Comparison of ENCODE assay signal across 8 cellular contexts in the genomic region with DNA sequence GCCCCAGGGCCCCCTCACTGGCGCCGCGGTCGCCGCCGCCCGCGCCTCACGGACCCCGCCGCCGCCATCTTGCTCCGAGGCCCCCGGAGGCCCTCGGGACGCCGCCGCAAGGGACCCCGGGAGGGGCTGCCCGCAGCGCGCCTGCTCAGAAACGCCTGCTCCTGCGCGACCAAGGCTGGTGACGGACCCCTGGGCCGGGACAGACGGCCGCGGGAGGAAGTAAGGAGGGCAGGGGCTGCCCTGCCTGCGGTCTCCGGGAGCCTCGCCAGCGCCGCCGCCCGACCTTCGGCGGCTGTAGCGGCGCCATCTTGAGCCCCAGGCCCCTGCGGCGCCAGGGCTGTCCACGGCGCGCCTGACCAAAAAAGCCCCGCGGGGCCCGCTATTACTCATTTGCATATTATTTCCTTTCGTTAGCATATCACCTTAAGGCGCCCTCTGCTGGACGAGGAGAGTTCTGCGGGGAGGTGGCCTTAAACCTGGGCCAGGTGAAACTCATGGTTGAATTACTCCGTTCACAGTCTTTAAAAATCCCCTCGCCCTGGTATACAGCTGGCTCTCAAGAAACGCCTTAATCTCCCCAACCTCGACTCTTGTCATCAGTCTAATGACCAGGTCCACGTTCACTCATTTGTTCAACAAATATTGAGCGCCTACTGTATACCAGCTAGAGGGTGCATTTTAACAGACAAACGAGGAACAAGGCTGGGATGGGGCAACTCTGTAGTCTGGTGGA. TPM values are rescaled to one million over a fixed set of nuclear protein-coding genes. Genes with fewer than 3 reads are reported as not detected.
DNase-seq lines count a peak whose midpoint lies in the region; ATAC-seq and TF ChIP-seq lines count a peak whose summit lies in the region.

A gene with protein sequence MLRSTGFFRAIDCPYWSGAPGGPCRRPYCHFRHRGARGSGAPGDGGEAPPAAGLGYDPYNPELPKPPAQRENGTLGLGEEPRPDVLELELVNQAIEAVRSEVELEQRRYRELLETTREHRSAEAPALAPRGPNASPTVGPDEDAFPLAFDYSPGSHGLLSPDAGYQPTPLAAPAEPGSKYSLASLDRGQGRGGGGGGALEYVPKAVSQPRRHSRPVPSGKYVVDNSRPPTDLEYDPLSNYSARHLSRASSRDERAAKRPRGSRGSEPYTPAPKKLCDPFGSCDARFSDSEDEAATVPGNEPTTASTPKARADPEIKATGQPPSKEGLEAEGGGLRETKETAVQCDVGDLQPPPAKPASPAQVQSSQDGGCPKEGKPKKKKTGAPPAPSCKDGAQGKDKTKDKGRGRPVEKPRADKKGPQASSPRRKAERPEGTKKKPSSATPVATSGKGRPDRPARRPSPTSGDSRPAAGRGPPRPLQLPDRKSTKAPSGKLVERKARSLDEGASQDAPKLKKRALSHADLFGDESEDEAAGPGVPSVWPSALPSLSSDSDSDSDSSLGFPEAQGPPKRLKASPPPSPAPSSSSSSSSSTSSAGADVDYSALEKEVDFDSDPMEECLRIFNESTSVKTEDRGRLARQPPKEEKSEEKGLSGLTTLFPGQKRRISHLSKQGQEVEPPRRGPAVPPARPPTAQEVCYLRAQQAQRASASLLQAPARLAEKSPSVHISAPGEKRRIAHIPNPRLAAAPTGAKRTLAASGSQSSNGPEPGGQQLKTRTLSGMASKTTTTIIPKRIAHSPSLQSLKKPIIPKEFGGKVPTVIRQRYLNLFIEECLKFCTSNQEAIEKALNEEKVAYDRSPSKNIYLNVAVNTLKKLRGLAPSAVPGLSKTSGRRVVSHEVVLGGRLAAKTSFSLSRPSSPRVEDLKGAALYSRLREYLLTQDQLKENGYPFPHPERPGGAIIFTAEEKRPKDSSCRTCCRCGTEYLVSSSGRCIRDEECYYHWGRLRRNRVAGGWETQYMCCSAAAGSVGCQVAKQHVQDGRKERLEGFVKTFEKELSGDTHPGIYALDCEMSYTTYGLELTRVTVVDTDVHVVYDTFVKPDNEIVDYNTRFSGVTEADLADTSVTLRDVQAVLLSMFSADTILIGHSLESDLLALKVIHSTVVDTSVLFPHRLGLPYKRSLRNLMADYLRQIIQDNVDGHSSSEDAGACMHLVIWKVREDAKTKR (minus strand): TSS at position 85 of the 733 bp plus-strand sequence. CDS start 125 bp downstream, outside the sequence.

- H3K4ac ChIP-seq in trophoblast cell (ENCODE audit: low read depth, low read length) = peak within 1 kb of the TSS; percentile 97

- intact Hi-C loops in transverse colon (cut with DNase I; ENCODE audit: low total_unique reads) = no loop called here

- H3K9me3 ChIP-seq in SU-DHL-6 (ENCODE audit: insufficient read depth, low read length) = no peaks in the 10 kb centered on the region
- H3K9me3 ChIP-seq in cardiac muscle cell (ENCODE audit: low read depth) = no peaks in the 10 kb centered on the region
- peaks cover 9% of the 10 kb centered on the region for H3K9me3 ChIP-seq in trophoblast cell (ENCODE audit: insufficient read depth, low read depth, low read length)
- H3K9me3 ChIP-seq in transverse colon = no peaks in the 10 kb centered on the region

- H3F3A ChIP-seq in SU-DHL-6 (ENCODE audit: insufficient read depth) = peaks cover 13% of the 10 kb centered on the region

- no peak for TF ChIP-seq EP300 in transverse colon (IDR thresholded peaks at IDR 0.05; ENCODE audit: low read depth)

- H3K27ac Mint-ChIP-seq in activated naive CD8-positive, alpha-beta T cell treated with anti-CD3 and anti-CD28 coated beads, Interleukin-2, amount 10 ng/mL, durations not matched to agents 7 days and 5 days = peak within 1 kb of the TSS; percentile 93

- TF ChIP-seq POLR2A in transverse colon (IDR thresholded peaks at IDR 0.05) = peak; percentile 48

- peak within 1 kb of the TSS; percentile 15 for H2BK12ac ChIP-seq in trophoblast cell (ENCODE audit: low read length)

- H3K9me3 Mint-ChIP-seq in activated naive CD8-positive, alpha-beta T cell treated with anti-CD3 and anti-CD28 coated beads, Interleukin-2, amount 10 ng/mL, durations not matched to agents 7 days and 5 days = no peaks in the 10 kb centered on the region

- in situ Hi-C loops in transverse colon (cut with MboI; ENCODE audit: low pct_ligation_motif_present in 1 of 4, low pct_unique_long_range_greater_than_20kb in 1 of 4, low sequenced_read_pairs in 3 of 4) = no loop called here

- peak within 1 kb of the TSS; percentile 99 for H2BK5ac ChIP-seq in trophoblast cell (ENCODE audit: low read depth, low read length, poor library complexity)

- POLR2A ChIA-PET in activated naive CD8-positive, alpha-beta T cell treated with anti-CD3 and anti-CD28 coated beads, Interleukin-2, amount 10 ng/mL, durations not matched to agents 7 days and 5 days (lab: Charles Lee) = no interaction called here

- no CpG with 5 or more reads among the region's 60 CpGs for WGBS in trophoblast cell (ENCODE audit: extremely low coverage, insufficient coverage, insufficient read length)
- 2% methylated on average over 9 to 48 of the region's 60 CpGs for WGBS in transverse colon (ENCODE audit: low coverage in 1 of 2), 2 donors

- peak within 1 kb of the TSS; percentile 99 for H4K91ac ChIP-seq in trophoblast cell (ENCODE audit: low read depth, low read length)

- peak within 1 kb of the TSS; percentile 98 for H3K18ac ChIP-seq in trophoblast cell (ENCODE audit: low read length)

- peak within 1 kb of the TSS; percentile 77 for H3K4me2 ChIP-seq in SU-DHL-6 (ENCODE audit: low read depth, low read length, poor library complexity, severe bottlenecking)
- H3K4me2 ChIP-seq in trophoblast cell (ENCODE audit: low read length) = peak within 1 kb of the TSS; percentile 74

- H3K36me3 Mint-ChIP-seq in activated naive CD8-positive, alpha-beta T cell treated with anti-CD3 and anti-CD28 coated beads, Interleukin-2, amount 10 ng/mL, durations not matched to agents 7 days and 5 days = peaks cover 3% of the 10 kb centered on the region

- H2BK120ac ChIP-seq in trophoblast cell (ENCODE audit: insufficient read depth, low read length, poor library complexity) = peak within 1 kb of the TSS; percentile 99

- H4K20me1 ChIP-seq in SU-DHL-6 (ENCODE audit: low read depth, low read length) = peaks cover 11% of the 10 kb centered on the region; the same call in 1 of the 2 replicates

- H3K4me1 ChIP-seq in cardiac muscle cell (ENCODE audit: low read depth) (peaks cover 14% of the 10 kb centered on the region), trophoblast cell (ENCODE audit: control insufficient read depth in 1 of 2, insufficient read depth in 2 of 2, low read length in 2 of 2) (peaks cover 7 to 8% of the 10 kb centered on the region in 2 experiments), transverse colon (peaks cover 28 to 67% (median 60%) of the 10 kb centered on the region in 4 donors)

- H2AFZ ChIP-seq in SU-DHL-6 (ENCODE audit: low read depth, low read length, severe bottlenecking) (peak within 1 kb of the TSS; percentile 63), trophoblast cell (ENCODE audit: insufficient read depth, low read length, poor library complexity) (peak within 1 kb of the TSS; percentile 68)

- H4K12ac ChIP-seq in trophoblast cell (ENCODE audit: low read depth, low read length) = peak within 1 kb of the TSS; percentile 97

- peak within 1 kb of the TSS; percentile 92 for H3K4me3 ChIP-seq in SU-DHL-6 (ENCODE audit: insufficient read depth, low read length, poor library complexity, severe bottlenecking)
- peak within 1 kb of the TSS; percentile 99 for H3K4me3 ChIP-seq in cardiac muscle cell
- peak within 1 kb of the TSS; percentile 96 for H3K4me3 ChIP-seq in trophoblast cell (ENCODE audit: low read depth, low read length)
- H3K4me3 ChIP-seq in transverse colon = peak within 1 kb of the TSS; percentile 95 to 99 (median 97)

- H2AK5ac ChIP-seq in trophoblast cell (ENCODE audit: low read length) = peak within 1 kb of the TSS; percentile 89

- H4K8ac ChIP-seq in trophoblast cell (ENCODE audit: low read depth, low read length) = peak within 1 kb of the TSS; percentile 98

- H3K27ac ChIP-seq in SU-DHL-6 (ENCODE audit: low read depth, low read length) = peak within 1 kb of the TSS; percentile 93
- peak within 1 kb of the TSS; percentile 100 for H3K27ac ChIP-seq in cardiac muscle cell
- H3K27ac ChIP-seq in trophoblast cell (ENCODE audit: low read depth, low read length) = peak within 1 kb of the TSS; percentile 100
- H3K27ac ChIP-seq in transverse colon = peak within 1 kb of the TSS; percentile 94 to 99 (median 97)

- H3K79me2 ChIP-seq in SU-DHL-6 (ENCODE audit: insufficient read depth, low read length) (peaks cover 57% of the 10 kb centered on the region), trophoblast cell (ENCODE audit: control insufficient read depth, insufficient read depth, low read length, poor library complexity) (peaks cover 12% of the 10 kb centered on the region)

- H3K4me1 Mint-ChIP-seq in activated naive CD8-positive, alpha-beta T cell treated with anti-CD3 and anti-CD28 coated beads, Interleukin-2, amount 10 ng/mL, durations not matched to agents 7 days and 5 days = peaks cover 34% of the 10 kb centered on the region

- H3K4me3 Mint-ChIP-seq in activated naive CD8-positive, alpha-beta T cell treated with anti-CD3 and anti-CD28 coated beads, Interleukin-2, amount 10 ng/mL, durations not matched to agents 7 days and 5 days = peak within 1 kb of the TSS; percentile 91

- H3K9ac ChIP-seq in SU-DHL-6 (ENCODE audit: low read length) (peak within 1 kb of the TSS; percentile 98), trophoblast cell (ENCODE audit: low read length) (peak within 1 kb of the TSS; percentile 98)

- ATAC-seq in HG02678 (IDR thresholded peaks at IDR 0.05; ENCODE audit: unreplicated experiment) = peak; percentile 73
- ATAC-seq in activated naive CD8-positive, alpha-beta T cell treated with anti-CD3 and anti-CD28 coated beads, Interleukin-2, amount 10 ng/mL, durations not matched to agents 7 days and 5 days (ENCODE audit: low read depth) = peak; percentile 75

- no peaks in the 10 kb centered on the region for H3K9me2 ChIP-seq in SU-DHL-6 (replicated peaks; ENCODE audit: insufficient read depth, low read length)

- H3K36me3 ChIP-seq in SU-DHL-6 (ENCODE audit: low read length) (no peaks in the 10 kb centered on the region), cardiac muscle cell (no peaks in the 10 kb centered on the region), trophoblast cell (ENCODE audit: control insufficient read depth in 1 of 2, insufficient read depth in 2 of 2, low read length in 2 of 2) (peaks cover 11 to 14% of the 10 kb centered on the region in 2 experiments), transverse colon (no peaks in the 10 kb centered on the region)

- H3K27me3 Mint-ChIP-seq in activated naive CD8-positive, alpha-beta T cell treated with anti-CD3 and anti-CD28 coated beads, Interleukin-2, amount 10 ng/mL, durations not matched to agents 7 days and 5 days = no peaks in the 10 kb centered on the region

- peak within 1 kb of the TSS; percentile 98 for H3K14ac ChIP-seq in trophoblast cell (ENCODE audit: low read length)

- TF ChIP-seq CTCF in GM12872 (IDR thresholded peaks at IDR 0.05; ENCODE audit: insufficient read depth, low read depth, low read length) (peak; percentile 82), SU-DHL-6 (IDR thresholded peaks at IDR 0.05; ENCODE audit: insufficient read depth, low read length, poor library complexity, severe bottlenecking) (peak; percentile 89), cardiac muscle cell (IDR thresholded peaks at IDR 0.05; ENCODE audit: low read depth, low read length) (peak; percentile 93), transverse colon (IDR thresholded peaks at IDR 0.05) (peak; percentile 88 to 97 (median 96))

- peaks cover 9% of the 10 kb centered on the region for H3K79me1 ChIP-seq in trophoblast cell (ENCODE audit: low read length)

- peak; percentile 94 for DNase-seq in NCI-H128 (lab: John Stamatoyannopoulos, UW; ENCODE audit: unreplicated experiment)
- DNase-seq in activated naive CD8-positive, alpha-beta T cell treated with anti-CD3 and anti-CD28 coated beads, Interleukin-2, amount 10 ng/mL, durations not matched to agents 7 days and 5 days = peak; percentile 98
- peak; percentile 95 for DNase-seq in cardiac muscle cell (ENCODE audit: low read depth in 1 of 2, low spot score in 1 of 2)
- DNase-seq in trophoblast cell = peak; percentile 98 to 100
- peak; percentile 98 for DNase-seq in transverse colon

- H3K27me3 ChIP-seq in SU-DHL-6 (ENCODE audit: low read length) (no peaks in the 10 kb centered on the region), cardiac muscle cell (no peaks in the 10 kb centered on the region), trophoblast cell (ENCODE audit: insufficient read depth, low read length) (no peaks in the 10 kb centered on the region), transverse colon (no peaks in the 10 kb centered on the region)

- H3K23ac ChIP-seq in trophoblast cell (ENCODE audit: low read length) = no peak within 1 kb of the TSS

RNA-seq across cellular contexts. Expression of the gene that starts here (rescaled TPM):
- 10 to 100 TPM; 57.9 to 60.4 TPM for total RNA-seq in activated naive CD8-positive, alpha-beta T cell treated with anti-CD3 and anti-CD28 coated beads, Interleukin-2, amount 10 ng/mL, durations not matched to agents 7 days and 5 days
- total RNA-seq in cardiac muscle cell (24.4 and 39.7 TPM in 2 replicates), transverse colon (10 to 100 TPM; 36.0 to 95.0 (median 56.3) TPM)
- 19.2 and 21.3 TPM in 2 replicates for polyA plus RNA-seq in cardiac muscle cell
- 24.5 and 26.8 TPM in 2 replicates for polyA plus RNA-seq in trophoblast cell (2013)

Comparison
In these comparisons a context has a peak if more than half of its experiments do, and no peak if none do; other contexts are left out.
1. Peak in every context shown above with its lines: DNase-seq, ATAC-seq, H3K4me3 ChIP-seq and H3K27ac ChIP-seq.